In genomic region chr20:2815242-2815900, GRCh38 we compare ENCODE assay signal across 25 cellular contexts. TPM values are rescaled to one million over a fixed set of nuclear protein-coding genes. Genes with fewer than 3 reads are reported as not detected.
A peak's percentile ranks its signal among the peaks of the same experiment; 100 is the strongest.
DNase-seq lines count a peak whose midpoint lies in the region; ATAC-seq and TF ChIP-seq lines count a peak whose summit lies in the region.
"Had no signal": no experiment of that assay in that cellular context is flagged by ENCODE, and none has a peak within 500 bp of the region (broad histone marks: within the 10 kb centered on the region; RNA-seq: fewer than 3 reads in every experiment).

No MANE protein-coding gene starts in this region.

- peak overlapping the region; percentile 69 for H4K91ac ChIP-seq in IMR-90 (ENCODE audit: insufficient read depth, low read depth, low read length)

- H3K23ac ChIP-seq in IMR-90 (ENCODE audit: low read depth, low read length), result no peak overlapping the region

- H3K9me3 ChIP-seq in AG04450 (ENCODE audit: control insufficient read depth, insufficient read depth, low read length) (no peaks in the 10 kb centered on the region; the same call in 1 of the 2 replicates), IMR-90 (ENCODE audit: control insufficient read depth, insufficient read depth, low read length) (peaks cover 2% of the 10 kb centered on the region; the same call in 1 of the 2 replicates), osteoblast (ENCODE audit: low read depth, low read length) (peaks cover 9% of the 10 kb centered on the region)

- BruUV-seq in IMR-90 (replicated peaks; lab: Mats Ljungman, UMichigan), result no TSS peak

- H3K9ac ChIP-seq in IMR-90 (ENCODE audit: low read depth, low read length), result no peak overlapping the region

- no peaks in the 10 kb centered on the region for H3K27me3 ChIP-seq in AG04450 (ENCODE audit: control insufficient read depth, insufficient read depth, low read length)
- H3K27me3 ChIP-seq in IMR-90 (ENCODE audit: control insufficient read depth, insufficient read depth, low read length), result no peaks in the 10 kb centered on the region
- H3K27me3 ChIP-seq in osteoblast (ENCODE audit: insufficient read depth, low read length), result no peaks in the 10 kb centered on the region
- peaks cover 0 to 46% (median 24%) of the 10 kb centered on the region in 45 donors for H3K27me3 ChIP-seq in dorsolateral prefrontal cortex
- H3K27me3 ChIP-seq: SJCRH30 had no signal

- H3K9me1 ChIP-seq in IMR-90 (ENCODE audit: insufficient read depth, low read length), result peaks cover 28% of the 10 kb centered on the region

- H3K36me3 Mint-ChIP-seq in activated naive CD4-positive, alpha-beta T cell treated with anti-CD3 and anti-CD28 coated beads for 36 hours (ENCODE audit: low read depth), result peaks cover 3% of the 10 kb centered on the region
- H3K36me3 Mint-ChIP-seq: activated naive CD8-positive, alpha-beta T cell treated with anti-CD3 and anti-CD28 coated beads, Interleukin-2, amount 10 ng/mL, durations not matched to agents 7 days and 5 days; memory B cell; WTC11 had no signal

- H2BK5ac ChIP-seq in IMR-90 (ENCODE audit: low read depth, low read length, poor library complexity, severe bottlenecking), result peak overlapping the region; percentile 62

- TF ChIP-seq RAD21 in IMR-90 (IDR thresholded peaks at IDR 0.05; ENCODE audit: low read length), result no peak

- CTCF ChIA-PET in AG04450 (lab: Charles Lee) (no interaction called here), IMR-90 (lab: Yijun Ruan, JAX) (no interaction called here)
- CTCF ChIA-PET in activated naive CD4-positive, alpha-beta T cell treated with anti-CD3 and anti-CD28 coated beads for 36 hours (lab: Charles Lee), result no interaction called here

- TF ChIP-seq CTCF in AG04450 (IDR thresholded peaks at IDR 0.05; ENCODE audit: low read depth, low read length) (no peak), IMR-90 (conservative IDR thresholded peaks at IDR 0.05; ENCODE audit: low read depth, low read length) (no peak), coronary artery (IDR thresholded peaks at IDR 0.05) (no peak), osteoblast (IDR thresholded peaks at IDR 0.05; ENCODE audit: extremely low read depth, low read depth, low read length) (no peak), dorsolateral prefrontal cortex (IDR thresholded peaks at IDR 0.05 in 54 of 56, conservative IDR thresholded peaks at IDR 0.05 in 2 of 56; ENCODE audit: low read depth in 1 of 56, partially characterized antibody in 56 of 56) (no peak)

- H4K8ac ChIP-seq in IMR-90 (ENCODE audit: low read depth in 2 of 2, low read length in 2 of 2), result peak overlapping the region; percentile 36 to 76

- intact Hi-C loops in IMR-90 (cut with micrococcal nuclease) (no loop called here), dorsolateral prefrontal cortex (cut with DNase I) (no loop called here)
- intact Hi-C loops in activated naive CD4-positive, alpha-beta T cell treated with anti-CD3 and anti-CD28 coated beads for 36 hours (cut with micrococcal nuclease), result no loop called here

- no peaks in the 10 kb centered on the region for H3K36me3 ChIP-seq in IMR-90 (ENCODE audit: control insufficient read depth, insufficient read depth, low read length)
- H3K36me3 ChIP-seq in osteoblast (ENCODE audit: insufficient read depth, low read length), result no peaks in the 10 kb centered on the region
- H3K36me3 ChIP-seq: SJCRH30, spleen had no signal

- H3K79me1 ChIP-seq in IMR-90 (ENCODE audit: low read depth in 1 of 2, low read length in 2 of 2), result 0 out of 4 replicates have a peak, but pooled peaks cover 0 to 5% of the 10 kb centered on the region in 2 experiments

- 0 out of 2 replicates have a peak overlapping the region, but pooled peaks have one; percentile 12 for H3K56ac ChIP-seq in IMR-90 (ENCODE audit: extremely low read depth, insufficient read depth, low read length)

- H3K27me3 Mint-ChIP-seq in activated naive CD4-positive, alpha-beta T cell treated with anti-CD3 and anti-CD28 coated beads for 36 hours (ENCODE audit: low read depth), result peaks cover 20% of the 10 kb centered on the region

- H2BK15ac ChIP-seq in IMR-90 (ENCODE audit: low read depth, low read length), result peak overlapping the region; percentile 77

- no peak overlapping the region for H3K4me3 Mint-ChIP-seq in activated naive CD4-positive, alpha-beta T cell treated with anti-CD3 and anti-CD28 coated beads for 36 hours
- H3K4me3 Mint-ChIP-seq: activated CD8-positive, alpha-beta T cell treated with anti-CD3 and anti-CD28 coated beads for 36 hours; activated naive CD8-positive, alpha-beta T cell treated with anti-CD3 and anti-CD28 coated beads, Interleukin-2, amount 10 ng/mL, durations not matched to agents 7 days and 5 days; activated T-helper 1 cell treated with anti-CD3 and anti-CD28 coated beads, Interleukin-12 subunit alpha, Interleukin-12 subunit beta, Interleukin-2, Interleukin-4 antibody, amounts not matched to agents 30 ng/mL and 10 ng/mL and 1 ng/mL, durations not matched to agents 14 hours and 24 hours and 36 hours; memory B cell; T-helper 2 cell treated with Interferon-gamma antibody and Interleukin-4, amounts not matched to agents 5 μg/mL and 100 μg/mL, for 36 hours; WTC11 had no signal

- H2AK5ac ChIP-seq in IMR-90 (ENCODE audit: low read depth, low read length), result peak overlapping the region; percentile 98

- peak overlapping the region; percentile 85 for H3K4ac ChIP-seq in IMR-90 (ENCODE audit: low read depth, low read length)

- no peaks in the 10 kb centered on the region for H3K79me2 ChIP-seq in osteoblast (ENCODE audit: insufficient read depth, low read length)

- DNase-seq in AG04450 (ENCODE audit: low read depth, low spot score) (no peak), IMR-90 (no peak), coronary artery (ENCODE audit: low spot score) (peak; percentile 36), osteoblast (ENCODE audit: insufficient read length, low spot score, missing footprints) (peak; percentile 26), dorsolateral prefrontal cortex (no peak), NCI-H774 (lab: John Stamatoyannopoulos, UW) (no peak)
- DNase-seq in activated CD4-positive, alpha-beta T cell treated with anti-CD3 and anti-CD28 coated beads, Interleukin-2, amount 50 U/mL, for 1 hour, result no peak
- no peak for DNase-seq in activated naive CD4-positive, alpha-beta T cell treated with anti-CD3 and anti-CD28 coated beads for 36 hours
- DNase-seq: activated CD8-positive, alpha-beta T cell treated with anti-CD3 and anti-CD28 coated beads for 36 hours; activated naive CD8-positive, alpha-beta T cell treated with anti-CD3 and anti-CD28 coated beads, Interleukin-2, amount 10 ng/mL, durations not matched to agents 7 days and 5 days; Caco-2; NCI-H1105; NCI-H526; spleen had no signal

- peak overlapping the region; percentile 56 for H3K18ac ChIP-seq in IMR-90 (ENCODE audit: low read depth, low read length)

- POLR2A ChIA-PET in AG04450 (lab: Yijun Ruan, JAX), result no interaction called here
- POLR2A ChIA-PET in IMR-90 (lab: Charles Lee; ENCODE audit: unreplicated experiment), result no interaction called here

- no peaks in the 10 kb centered on the region for H4K20me1 ChIP-seq in IMR-90 (ENCODE audit: insufficient read depth, low read length)
- H4K20me1 ChIP-seq in osteoblast (ENCODE audit: insufficient read depth, low read length), result no peaks in the 10 kb centered on the region

- peaks cover 8% of the 10 kb centered on the region for H3K9me3 Mint-ChIP-seq in activated naive CD4-positive, alpha-beta T cell treated with anti-CD3 and anti-CD28 coated beads for 36 hours

- H3K4me1 ChIP-seq in IMR-90 (ENCODE audit: control insufficient read depth, insufficient read depth, low read length) (peaks cover 32% of the 10 kb centered on the region), osteoblast (ENCODE audit: insufficient read depth, low read length) (peaks cover 38% of the 10 kb centered on the region)
- H3K4me1 ChIP-seq: psoas muscle had no signal

- H2AK9ac ChIP-seq in IMR-90 (replicated peaks; ENCODE audit: low read depth, low read length, poor library complexity), result peak overlapping the region; percentile 42

- peaks cover 6% of the 10 kb centered on the region for H3K4me1 Mint-ChIP-seq in activated naive CD4-positive, alpha-beta T cell treated with anti-CD3 and anti-CD28 coated beads for 36 hours (ENCODE audit: low read depth)

- H3K4me3 ChIP-seq in AG04450 (ENCODE audit: low read depth, low read length), result no peak overlapping the region
- no peak overlapping the region for H3K4me3 ChIP-seq in IMR-90 (ENCODE audit: insufficient read depth, low read depth, low read length)
- H3K4me3 ChIP-seq in coronary artery, result no peak overlapping the region
- H3K4me3 ChIP-seq in osteoblast (ENCODE audit: insufficient read depth, low read length), result no peak overlapping the region
- no peak overlapping the region for H3K4me3 ChIP-seq in dorsolateral prefrontal cortex
- H3K4me3 ChIP-seq: psoas muscle, SJCRH30, spleen had no signal

- in situ Hi-C loops in IMR-90 (cut with MboI; ENCODE audit: low sequenced_read_pairs), result loop anchor here (25.0 kb wide), 1 partner anchor 703 kb away; the partner anchor contains the start of gene STK35

- ATAC-seq in IMR-90 (ENCODE audit: low read depth), result no peak
- ATAC-seq: activated CD8-positive, alpha-beta T cell treated with anti-CD3 and anti-CD28 coated beads for 36 hours; WTC11 had no signal

- H2BK120ac ChIP-seq in IMR-90 (ENCODE audit: low read depth, low read length), result peak overlapping the region; percentile 92

- peak overlapping the region; percentile 29 for H3K14ac ChIP-seq in IMR-90 (replicated peaks; ENCODE audit: low read depth, low read length)

- H3K4me2 ChIP-seq in IMR-90 (ENCODE audit: low read depth, low read length), result no peak overlapping the region
- no peak overlapping the region for H3K4me2 ChIP-seq in osteoblast (ENCODE audit: insufficient read depth, low read length)

- no peak for TF ChIP-seq POLR2A in IMR-90 (IDR thresholded peaks at IDR 0.05; ENCODE audit: low read depth, low read length)

- H2AFZ ChIP-seq in IMR-90 (replicated peaks; ENCODE audit: low read length, poor library complexity) (peak overlapping the region; percentile 86), osteoblast (ENCODE audit: low read length) (no peak overlapping the region)

- peak overlapping the region; percentile 56 for H4K5ac ChIP-seq in IMR-90 (ENCODE audit: low read depth, low read length)

- 86% methylated on average over 2 of the region's 8 CpGs; no CpG with 5 or more reads in 1 of the 2 experiments for WGBS in IMR-90 (ENCODE audit: extremely low coverage in 2 of 2, insufficient read length in 1 of 2), 2 experiments

- H3K27ac Mint-ChIP-seq in activated naive CD4-positive, alpha-beta T cell treated with anti-CD3 and anti-CD28 coated beads for 36 hours, result no peak overlapping the region
- H3K27ac Mint-ChIP-seq: activated CD8-positive, alpha-beta T cell treated with anti-CD3 and anti-CD28 coated beads for 36 hours; activated naive CD8-positive, alpha-beta T cell treated with anti-CD3 and anti-CD28 coated beads, Interleukin-2, amount 10 ng/mL, durations not matched to agents 7 days and 5 days; activated T-helper 1 cell treated with anti-CD3 and anti-CD28 coated beads, Interleukin-12 subunit alpha, Interleukin-12 subunit beta, Interleukin-2, Interleukin-4 antibody, amounts not matched to agents 30 ng/mL and 10 ng/mL and 1 ng/mL, durations not matched to agents 14 hours and 24 hours and 36 hours; memory B cell; T-helper 2 cell treated with Interferon-gamma antibody and Interleukin-4, amounts not matched to agents 5 μg/mL and 100 μg/mL, for 36 hours; WTC11 had no signal

- peak overlapping the region; percentile 91 for H2BK20ac ChIP-seq in IMR-90 (ENCODE audit: low read depth, low read length)

- dilution Hi-C loops in IMR-90 (cut with HindIII; ENCODE audit: low sequenced_read_pairs, unreplicated experiment), result no loop called here

- H3K27ac ChIP-seq in AG04450 (ENCODE audit: low read depth, low read length) (peak overlapping the region; percentile 88), IMR-90 (ENCODE audit: insufficient read depth, low read length) (peak overlapping the region; percentile 56), coronary artery (no peak overlapping the region), osteoblast (ENCODE audit: low read depth, low read length) (peak overlapping the region; percentile 79), dorsolateral prefrontal cortex (no peak overlapping the region)
- H3K27ac ChIP-seq: epithelial cell of prostate, psoas muscle, SJCRH30, spleen had no signal

RNA-seq across cellular contexts. Expression of gene C20orf141, which starts 0.6 kb away (rescaled TPM):
- polyA plus RNA-seq in AG04450 (2011; rRNA removed) (not detected in 2 replicates), IMR-90 (2012; rRNA removed) (0.53 and 0.91 TPM in 2 replicates)
- polyA minus RNA-seq in AG04450 (2011; rRNA and poly(A)+ RNA removed), result 0.46 TPM in 1 of 2 replicates, not detected in the other
- total RNA-seq in IMR-90 (2012; rRNA removed) (0.36 TPM in 1 of 2 replicates, not detected in the other), osteoblast (0.29 and 0.36 TPM in 2 replicates), dorsolateral prefrontal cortex (not detected)
- polyA plus RNA-seq in IMR-90 (2012; cell fraction: cytosol; rRNA removed), result 1.5 TPM in 1 of 2 replicates, not detected in the other
- polyA plus RNA-seq in IMR-90 (2012; cell fraction: nucleus; rRNA removed; ENCODE audit: low replicate concordance), result 0.72 and 1.3 TPM in 2 replicates
- total RNA-seq in activated naive CD4-positive, alpha-beta T cell treated with anti-CD3 and anti-CD28 coated beads for 36 hours, result not detected
- total RNA-seq: activated CD8-positive, alpha-beta T cell treated with anti-CD3 and anti-CD28 coated beads for 36 hours; activated naive CD8-positive, alpha-beta T cell treated with anti-CD3 and anti-CD28 coated beads, Interleukin-2, amount 10 ng/mL, durations not matched to agents 7 days and 5 days; activated T-helper 1 cell treated with anti-CD3 and anti-CD28 coated beads, Interleukin-12 subunit alpha, Interleukin-12 subunit beta, Interleukin-2, Interleukin-4 antibody, amounts not matched to agents 30 ng/mL and 10 ng/mL and 1 ng/mL, durations not matched to agents 14 hours and 24 hours and 36 hours; Caco-2; Daoy; dermis blood vessel endothelial cell; frontal cortex; psoas muscle; SJCRH30; spleen; WTC11 had no signal
- polyA plus RNA-seq: neural cell, psoas muscle, spleen had no signal

RNA-seq across cellular contexts. Expression of gene TMEM239, which starts 0.8 kb away (rescaled TPM):
- polyA plus RNA-seq in AG04450 (2011; rRNA removed), result not detected in 2 replicates
- 0.14 TPM in 1 of 2 replicates, not detected in the other for polyA minus RNA-seq in AG04450 (2011; rRNA and poly(A)+ RNA removed)
- not detected in 2 replicates for total RNA-seq in IMR-90 (2012; rRNA removed)
- polyA plus RNA-seq in IMR-90 (2012; rRNA removed), result 0.32 TPM in 1 of 2 replicates, not detected in the other
- 0.09 and 0.11 TPM in 2 replicates for polyA plus RNA-seq in IMR-90 (2012; cell fraction: cytosol; rRNA removed)
- polyA plus RNA-seq in IMR-90 (2012; cell fraction: nucleus; rRNA removed; ENCODE audit: low replicate concordance), result 0.92 and 1.0 TPM in 2 replicates
- total RNA-seq in osteoblast, result under 0.01 TPM in 1 of 2 replicates, not detected in the other
- total RNA-seq in dorsolateral prefrontal cortex, result not detected
- total RNA-seq in activated naive CD4-positive, alpha-beta T cell treated with anti-CD3 and anti-CD28 coated beads for 36 hours, result not detected
- total RNA-seq: activated CD8-positive, alpha-beta T cell treated with anti-CD3 and anti-CD28 coated beads for 36 hours; activated naive CD8-positive, alpha-beta T cell treated with anti-CD3 and anti-CD28 coated beads, Interleukin-2, amount 10 ng/mL, durations not matched to agents 7 days and 5 days; activated T-helper 1 cell treated with anti-CD3 and anti-CD28 coated beads, Interleukin-12 subunit alpha, Interleukin-12 subunit beta, Interleukin-2, Interleukin-4 antibody, amounts not matched to agents 30 ng/mL and 10 ng/mL and 1 ng/mL, durations not matched to agents 14 hours and 24 hours and 36 hours; Caco-2; Daoy; dermis blood vessel endothelial cell; frontal cortex; psoas muscle; SJCRH30; spleen; WTC11 had no signal
- polyA plus RNA-seq: neural cell, psoas muscle, spleen had no signal

RNA-seq across cellular contexts. Expression of gene CPXM1, which starts 14.9 kb away (rescaled TPM):
- polyA plus RNA-seq in AG04450 (2011; rRNA removed), result 9.0 and 12.9 TPM in 2 replicates
- 5.9 and 9.1 TPM in 2 replicates for polyA minus RNA-seq in AG04450 (2011; rRNA and poly(A)+ RNA removed)
- total RNA-seq in IMR-90 (2012; rRNA removed), result 0.83 and 1.1 TPM in 2 replicates
- 4.5 and 4.6 TPM in 2 replicates for polyA plus RNA-seq in IMR-90 (2012; rRNA removed)
- 3.9 and 6.8 TPM in 2 replicates for polyA plus RNA-seq in IMR-90 (2012; cell fraction: cytosol; rRNA removed)
- 18.1 and 27.9 TPM in 2 replicates for polyA plus RNA-seq in IMR-90 (2012; cell fraction: nucleus; rRNA removed; ENCODE audit: low replicate concordance)
- under 0.01 and 0.88 TPM in 2 replicates for total RNA-seq in osteoblast
- 1 to 10 TPM in 20 of 120 experiments, under 1 TPM in 68, not detected in 32; 0.19 to 3.1 (median 0.45) TPM for total RNA-seq in dorsolateral prefrontal cortex
- total RNA-seq in activated naive CD4-positive, alpha-beta T cell treated with anti-CD3 and anti-CD28 coated beads for 36 hours, result 1 to 10 TPM; 2.0 to 2.2 TPM
- total RNA-seq: Caco-2 had no signal

RNA-seq across cellular contexts. Expression of gene PCED1A, which starts 25.1 kb away (rescaled TPM):
- polyA plus RNA-seq in AG04450 (2011; rRNA removed) (17.5 and 19.7 TPM in 2 replicates), IMR-90 (2012; rRNA removed) (33.4 and 37.0 TPM in 2 replicates)
- polyA minus RNA-seq in AG04450 (2011; rRNA and poly(A)+ RNA removed), result 10.2 and 13.7 TPM in 2 replicates
- total RNA-seq in IMR-90 (2012; rRNA removed) (8.1 and 9.7 TPM in 2 replicates), osteoblast (21.5 and 24.2 TPM in 2 replicates), dorsolateral prefrontal cortex (10 to 100 TPM; 27.4 to 60.4 (median 43.4) TPM)
- polyA plus RNA-seq in IMR-90 (2012; cell fraction: cytosol; rRNA removed), result 17.0 and 26.1 TPM in 2 replicates
- 242 and 445 TPM in 2 replicates for polyA plus RNA-seq in IMR-90 (2012; cell fraction: nucleus; rRNA removed; ENCODE audit: low replicate concordance)
- total RNA-seq in activated naive CD4-positive, alpha-beta T cell treated with anti-CD3 and anti-CD28 coated beads for 36 hours, result 10 to 100 TPM; 44.6 to 44.8 TPM

RNA-seq across cellular contexts. Expression of gene VPS16, which starts 25.2 kb away (rescaled TPM):
- polyA plus RNA-seq in AG04450 (2011; rRNA removed), result 33.5 and 36.7 TPM in 2 replicates
- polyA minus RNA-seq in AG04450 (2011; rRNA and poly(A)+ RNA removed), result 38.9 and 47.8 TPM in 2 replicates
- total RNA-seq in IMR-90 (2012; rRNA removed), result 41.7 and 48.0 TPM in 2 replicates
- 37.6 and 38.7 TPM in 2 replicates for polyA plus RNA-seq in IMR-90 (2012; rRNA removed)
- polyA plus RNA-seq in IMR-90 (2012; cell fraction: cytosol; rRNA removed), result 23.6 and 24.8 TPM in 2 replicates
- polyA plus RNA-seq in IMR-90 (2012; cell fraction: nucleus; rRNA removed; ENCODE audit: low replicate concordance), result 201 and 203 TPM in 2 replicates
- 36.2 and 40.1 TPM in 2 replicates for total RNA-seq in osteoblast
- total RNA-seq in dorsolateral prefrontal cortex, result 10 to 100 TPM; 39.8 to 69.6 (median 52.0) TPM
- total RNA-seq in activated naive CD4-positive, alpha-beta T cell treated with anti-CD3 and anti-CD28 coated beads for 36 hours, result 10 to 100 TPM; 39.0 to 42.0 TPM

Comparison
In these comparisons a context has a peak if more than half of its experiments do, and no peak if none do; other contexts are left out.
1. DNase-seq: peak in coronary artery (single experiment) and osteoblast (single experiment); none in AG04450 (single experiment), IMR-90 (single experiment), dorsolateral prefrontal cortex (0 of 10), activated CD4-positive, alpha-beta T cell treated with anti-CD3 and anti-CD28 coated beads, Interleukin-2, amount 50 U/mL, for 1 hour (single experiment), NCI-H774 (single experiment) and activated naive CD4-positive, alpha-beta T cell treated with anti-CD3 and anti-CD28 coated beads for 36 hours (single experiment).
2. H3K27ac ChIP-seq: peak in AG04450 (single experiment), IMR-90 (single experiment) and osteoblast (single experiment); none in coronary artery (0 of 2) and dorsolateral prefrontal cortex (0 of 59).